ENCODE assay signal across 33 cellular contexts in the genomic region with DNA sequence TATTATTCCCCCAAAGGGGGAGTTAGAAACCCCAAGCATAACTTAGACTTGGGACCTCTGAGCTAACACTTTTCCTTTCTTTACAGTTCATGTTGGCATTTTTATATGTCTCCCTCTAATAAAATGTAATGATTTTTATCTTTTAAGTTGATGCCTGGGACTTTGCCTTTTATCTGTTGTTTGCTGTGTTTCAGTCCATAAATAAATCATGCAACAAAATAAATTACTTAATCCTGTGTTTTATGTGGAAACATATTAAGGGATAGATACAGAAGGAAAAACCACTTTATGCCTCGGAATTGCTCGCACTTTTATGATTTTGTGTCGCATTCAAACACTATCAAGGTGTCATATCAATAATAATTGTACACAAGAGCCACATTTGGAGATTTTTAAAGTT.
"Had no signal": no experiment of that assay in that cellular context is flagged by ENCODE, and none has a peak within 500 bp of the region (broad histone marks: within the 10 kb centered on the region; RNA-seq: fewer than 3 reads in every experiment).

No MANE protein-coding gene starts in this region.

- H3K4me1 Mint-ChIP-seq: activated B cell treated with CpG ODN at 0.5 μM for 24 hours; activated CD4-positive, alpha-beta T cell treated with anti-CD3 and anti-CD28 coated beads, Interleukin-2, amount 10 ng/mL, durations not matched to agents 24 days and 14 days; activated naive CD8-positive, alpha-beta T cell treated with anti-CD3 and anti-CD28 coated beads for 36 hours; activated T-helper 17 cell treated with anti-CD3 and anti-CD28 coated beads, Interleukin-2, amount 50 U/mL, for 72 hours had no signal

- H3K27me3 ChIP-seq: adrenal gland, body of pancreas, brain microvascular endothelial cell, breast epithelium had no signal

- H3K4me1 ChIP-seq: adrenal gland, body of pancreas, breast epithelium had no signal

- H3K27ac ChIP-seq: adrenal gland, body of pancreas, brain microvascular endothelial cell, breast epithelium, VCaP had no signal

- H3K36me3 ChIP-seq: adrenal gland, brain microvascular endothelial cell, breast epithelium had no signal

- H3K27ac Mint-ChIP-seq: activated B cell treated with CpG ODN at 0.5 μM for 24 hours; activated CD4-positive, alpha-beta memory T cell treated with anti-CD3 and anti-CD28 coated beads for 36 hours; activated CD4-positive, alpha-beta T cell treated with anti-CD3 and anti-CD28 coated beads, Interleukin-2, amount 10 ng/mL, durations not matched to agents 24 days and 14 days; activated CD8-positive, alpha-beta T cell treated with anti-CD3 and anti-CD28 coated beads for 36 hours; activated naive CD4-positive, alpha-beta T cell treated with anti-CD3 and anti-CD28 coated beads for 36 hours; activated naive CD4-positive, alpha-beta T cell treated with anti-CD3 and anti-CD28 coated beads, Interleukin-2, amount 50 U/mL, for 72 hours; activated naive CD8-positive, alpha-beta T cell treated with anti-CD3 and anti-CD28 coated beads for 36 hours; activated T-cell treated with anti-CD3 and anti-CD28 coated beads, Interleukin-2, amount 50 U/mL, for 72 hours; activated T-helper 1 cell treated with anti-CD3 and anti-CD28 coated beads, Interleukin-12 subunit alpha, Interleukin-12 subunit beta, Interleukin-2, Interleukin-4 antibody, amounts not matched to agents 30 ng/mL and 10 ng/mL and 1 ng/mL, durations not matched to agents 14 hours and 24 hours and 36 hours; activated T-helper 17 cell treated with anti-CD3 and anti-CD28 coated beads, Interleukin-2, amount 50 U/mL, for 72 hours; T-helper 2 cell treated with Interferon-gamma antibody and Interleukin-4, amounts not matched to agents 5 μg/mL and 100 μg/mL, for 36 hours had no signal

- H3K9me3 ChIP-seq: adrenal gland, body of pancreas, breast epithelium had no signal

- H3K4me3 ChIP-seq: adrenal gland, body of pancreas, breast epithelium had no signal

- H3K27me3 Mint-ChIP-seq: activated B cell treated with CpG ODN at 0.5 μM for 24 hours had no signal

- DNase-seq: activated B cell treated with CpG ODN at 0.5 μM for 24 hours; activated CD4-positive, alpha-beta memory T cell treated with anti-CD3 and anti-CD28 coated beads for 36 hours; activated CD4-positive, alpha-beta T cell treated with anti-CD3 and anti-CD28 coated beads for 4 hours; activated CD4-positive, alpha-beta T cell treated with anti-CD3 and anti-CD28 coated beads, Interleukin-2, amount 10 ng/mL, durations not matched to agents 24 days and 14 days; activated CD4-positive, alpha-beta T cell treated with anti-CD3 and anti-CD28 coated beads, Interleukin-2, amount 50 U/mL, for 1 hour; activated CD4-positive, alpha-beta T cell treated with anti-CD3 and anti-CD28 coated beads, Interleukin-2, amount 50 U/mL, for 4 hours; activated CD4-positive, CD25-positive, alpha-beta regulatory T cell treated with anti-CD3 and anti-CD28 coated beads, Interleukin-2, amount 50 U/mL, for 72 hours; activated CD8-positive, alpha-beta memory T cell treated with anti-CD3 and anti-CD28 coated beads, Interleukin-2, amount 50 U/mL, for 4 hours; activated CD8-positive, alpha-beta T cell treated with anti-CD3 and anti-CD28 coated beads for 36 hours; activated effector memory CD4-positive, alpha-beta T cell treated with anti-CD3 and anti-CD28 coated beads, Interleukin-2, amount 50 U/mL, for 16 hours; activated gamma-delta T cell treated with Interleukin-2 at 50 U/mL for 16 hours; activated naive CD4-positive, alpha-beta T cell; activated naive CD4-positive, alpha-beta T cell treated with anti-CD3 and anti-CD28 coated beads for 36 hours; activated naive CD4-positive, alpha-beta T cell treated with anti-CD3 and anti-CD28 coated beads, Interleukin-2, amount 50 U/mL, for 16 hours; activated naive CD8-positive, alpha-beta T cell treated with anti-CD3 and anti-CD28 coated beads for 36 hours; activated T-cell treated with anti-CD3 and anti-CD28 coated beads for 4 hours; activated T-cell treated with anti-CD3 and anti-CD28 coated beads, Interleukin-2, amount 50 U/mL, for 1 hour; activated T-cell treated with anti-CD3 and anti-CD28 coated beads, Interleukin-2, amount 50 U/mL, for 4 hours; activated T-cell treated with anti-CD3 and anti-CD28 coated beads, Interleukin-2, amount 50 U/mL, for 72 hours; adrenal gland; amniotic stem cell; aorta; body of pancreas; brain microvascular endothelial cell; central memory CD4-positive, alpha-beta T cell; T-helper 2 cell; T-helper 9 cell had no signal

- ATAC-seq: activated CD8-positive, alpha-beta T cell treated with anti-CD3 and anti-CD28 coated beads for 36 hours; activated naive CD4-positive, alpha-beta T cell treated with anti-CD3 and anti-CD28 coated beads, Interleukin-2, amount 50 U/mL, for 72 hours; activated T-cell treated with anti-CD3 and anti-CD28 coated beads, Interleukin-2, amount 50 U/mL, for 4 hours; activated T-cell treated with anti-CD3 and anti-CD28 coated beads, Interleukin-2, amount 50 U/mL, for 72 hours; activated T-helper 17 cell treated with anti-CD3 and anti-CD28 coated beads, Interleukin-2, amount 50 U/mL, for 72 hours; body of pancreas had no signal

- H3K36me3 Mint-ChIP-seq: activated CD4-positive, alpha-beta memory T cell treated with anti-CD3 and anti-CD28 coated beads for 36 hours; activated naive CD4-positive, alpha-beta T cell treated with anti-CD3 and anti-CD28 coated beads, Interleukin-2, amount 50 U/mL, for 72 hours; activated naive CD8-positive, alpha-beta T cell treated with anti-CD3 and anti-CD28 coated beads for 36 hours had no signal

- H3K9me3 Mint-ChIP-seq: activated B cell treated with CpG ODN at 0.5 μM for 24 hours; activated CD4-positive, alpha-beta memory T cell treated with anti-CD3 and anti-CD28 coated beads for 36 hours; activated CD4-positive, alpha-beta T cell treated with anti-CD3 and anti-CD28 coated beads, Interleukin-2, amount 10 ng/mL, durations not matched to agents 24 days and 14 days; activated CD8-positive, alpha-beta T cell treated with anti-CD3 and anti-CD28 coated beads for 36 hours; activated naive CD4-positive, alpha-beta T cell treated with anti-CD3 and anti-CD28 coated beads for 36 hours; activated naive CD4-positive, alpha-beta T cell treated with anti-CD3 and anti-CD28 coated beads, Interleukin-2, amount 50 U/mL, for 72 hours; activated naive CD8-positive, alpha-beta T cell treated with anti-CD3 and anti-CD28 coated beads for 36 hours; activated T-cell treated with anti-CD3 and anti-CD28 coated beads, Interleukin-2, amount 50 U/mL, for 4 hours; activated T-cell treated with anti-CD3 and anti-CD28 coated beads, Interleukin-2, amount 50 U/mL, for 72 hours; activated T-helper 1 cell treated with anti-CD3 and anti-CD28 coated beads, Interleukin-12 subunit alpha, Interleukin-12 subunit beta, Interleukin-2, Interleukin-4 antibody, amounts not matched to agents 30 ng/mL and 10 ng/mL and 1 ng/mL, durations not matched to agents 14 hours and 24 hours and 36 hours; activated T-helper 17 cell treated with anti-CD3 and anti-CD28 coated beads, Interleukin-2, amount 50 U/mL, for 72 hours; T-helper 2 cell treated with Interferon-gamma antibody and Interleukin-4, amounts not matched to agents 5 μg/mL and 100 μg/mL, for 36 hours had no signal

- H3K4me3 Mint-ChIP-seq: activated B cell treated with CpG ODN at 0.5 μM for 24 hours; activated CD4-positive, alpha-beta memory T cell treated with anti-CD3 and anti-CD28 coated beads for 36 hours; activated CD4-positive, alpha-beta T cell treated with anti-CD3 and anti-CD28 coated beads, Interleukin-2, amount 10 ng/mL, durations not matched to agents 24 days and 14 days; activated CD8-positive, alpha-beta T cell treated with anti-CD3 and anti-CD28 coated beads for 36 hours; activated naive CD4-positive, alpha-beta T cell treated with anti-CD3 and anti-CD28 coated beads for 36 hours; activated naive CD8-positive, alpha-beta T cell treated with anti-CD3 and anti-CD28 coated beads for 36 hours; activated T-cell treated with anti-CD3 and anti-CD28 coated beads, Interleukin-2, amount 50 U/mL, for 4 hours; activated T-cell treated with anti-CD3 and anti-CD28 coated beads, Interleukin-2, amount 50 U/mL, for 72 hours; activated T-helper 1 cell treated with anti-CD3 and anti-CD28 coated beads, Interleukin-12 subunit alpha, Interleukin-12 subunit beta, Interleukin-2, Interleukin-4 antibody, amounts not matched to agents 30 ng/mL and 10 ng/mL and 1 ng/mL, durations not matched to agents 14 hours and 24 hours and 36 hours; activated T-helper 17 cell treated with anti-CD3 and anti-CD28 coated beads, Interleukin-2, amount 50 U/mL, for 72 hours; T-helper 2 cell treated with Interferon-gamma antibody and Interleukin-4, amounts not matched to agents 5 μg/mL and 100 μg/mL, for 36 hours had no signal
